ENCODE assay signal across 29 cellular contexts in genomic region chr9:87564706-87565335, GRCh38.
DNase-seq lines count a peak whose midpoint lies in the region; ATAC-seq, FAIRE-seq and TF ChIP-seq lines count a peak whose summit lies in the region.
"Had no signal": no experiment of that assay in that cellular context is flagged by ENCODE, and none has a peak within 500 bp of the region (broad histone marks: within the 10 kb centered on the region; RNA-seq: fewer than 3 reads in every experiment).

No MANE protein-coding gene starts in this region.

- no peaks in the 10 kb centered on the region for H3K36me3 ChIP-seq in sigmoid colon
- H3K36me3 ChIP-seq: BLaER1, gastrocnemius medialis, left lung, right atrium auricular region had no signal

- no peak for TF ChIP-seq POLR2A in sigmoid colon (IDR thresholded peaks at IDR 0.05)

- no peaks in the 10 kb centered on the region for H3K27me3 ChIP-seq in sigmoid colon
- H3K27me3 ChIP-seq: BLaER1, gastrocnemius medialis, left lung, right atrium auricular region had no signal

- H3K9me3 Mint-ChIP-seq in brain = peaks cover 0 to 3% (median 0%) of the 10 kb centered on the region in 5 experiments
- H3K9me3 Mint-ChIP-seq: activated naive CD8-positive, alpha-beta T cell treated with anti-CD3 and anti-CD28 coated beads for 36 hours; T-helper 1 cell treated with Interleukin-12 subunit alpha and Interleukin-12 subunit beta and Interleukin-4 antibody, amounts not matched to agents 30 μg/mL and 1 μg/mL, for 36 hours had no signal

- WGBS in sigmoid colon, 2 donors = 84 to 85% methylated on average over 8 of the region's 8 CpGs

- DNase-seq in M059J (ENCODE audit: low read depth) = peak; percentile 79
- peak; percentile 60 for DNase-seq in medulla oblongata (ENCODE audit: extremely low spot score)
- DNase-seq in sigmoid colon = no peak
- no peak for DNase-seq in RCC 7860 (ENCODE audit: low spot score)
- DNase-seq in globus pallidus (ENCODE audit: low spot score) = no peak
- DNase-seq in NCI-H1417 (lab: John Stamatoyannopoulos, UW) = no peak
- DNase-seq: activated CD4-positive, alpha-beta T cell treated with anti-CD3 and anti-CD28 coated beads for 36 hours; activated effector memory CD4-positive, alpha-beta T cell treated with anti-CD3 and anti-CD28 coated beads, Interleukin-2, amount 50 U/mL, for 16 hours; activated naive CD8-positive, alpha-beta T cell treated with anti-CD3 and anti-CD28 coated beads for 36 hours; activated T-cell treated with anti-CD3 and anti-CD28 coated beads, Interleukin-2, amount 50 U/mL, for 1 hour; aorta; caudate nucleus; gastrocnemius medialis; left lung; naive thymus-derived CD4-positive, alpha-beta T cell; NCI-H2081 treated with DMSO at 0.1 percent for 48 hours; NCI-H446; NCI-H774; stimulated activated CD4-positive, alpha-beta T cell treated with anti-CD3 and anti-CD28 coated beads, Interleukin-4, amount 100 ng/mL, for 1 hour had no signal

- H3K9me3 ChIP-seq in sigmoid colon = no peaks in the 10 kb centered on the region
- H3K9me3 ChIP-seq: BLaER1, gastrocnemius medialis, left lung, right atrium auricular region had no signal

- no peak overlapping the region for H3K4me3 Mint-ChIP-seq in brain
- H3K4me3 Mint-ChIP-seq: activated CD4-positive, alpha-beta T cell treated with anti-CD3 and anti-CD28 coated beads for 36 hours; activated naive CD8-positive, alpha-beta T cell treated with anti-CD3 and anti-CD28 coated beads for 36 hours; naive thymus-derived CD4-positive, alpha-beta T cell; T-helper 1 cell treated with Interleukin-12 subunit alpha and Interleukin-12 subunit beta and Interleukin-4 antibody, amounts not matched to agents 30 μg/mL and 1 μg/mL, for 36 hours had no signal

- peaks cover 71% of the 10 kb centered on the region for H3K4me1 Mint-ChIP-seq in brain
- H3K4me1 Mint-ChIP-seq: activated naive CD8-positive, alpha-beta T cell treated with anti-CD3 and anti-CD28 coated beads for 36 hours had no signal

- FAIRE-seq in RCC 7860 (lab: Jason Lieb, UNC) = no peak
- FAIRE-seq: D721Med, GM12891, H54, urothelium cell line had no signal

- H3K27ac Mint-ChIP-seq in brain = peak overlapping the region in 4 of 5 experiments; percentile 48 to 76 (median 58)
- H3K27ac Mint-ChIP-seq: activated CD4-positive, alpha-beta T cell treated with anti-CD3 and anti-CD28 coated beads for 36 hours; activated naive CD8-positive, alpha-beta T cell treated with anti-CD3 and anti-CD28 coated beads for 36 hours; naive thymus-derived CD4-positive, alpha-beta T cell; T-helper 1 cell treated with Interleukin-12 subunit alpha and Interleukin-12 subunit beta and Interleukin-4 antibody, amounts not matched to agents 30 μg/mL and 1 μg/mL, for 36 hours had no signal

- H3K4me3 ChIP-seq in sigmoid colon = no peak overlapping the region
- H3K4me3 ChIP-seq: BLaER1, gastrocnemius medialis, left lung, right atrium auricular region had no signal

- H3K36me3 Mint-ChIP-seq in brain = peaks cover 43% of the 10 kb centered on the region
- H3K36me3 Mint-ChIP-seq: activated naive CD8-positive, alpha-beta T cell treated with anti-CD3 and anti-CD28 coated beads for 36 hours had no signal

- H3K27ac ChIP-seq in sigmoid colon = peak overlapping the region; percentile 30 to 79 (median 70)
- H3K27ac ChIP-seq: BLaER1, gastrocnemius medialis, right atrium auricular region, RWPE1 had no signal

- intact Hi-C loops in sigmoid colon (cut with DNase I) = no loop called here

- no peak for ATAC-seq in GM19452 (IDR thresholded peaks at IDR 0.05; ENCODE audit: unreplicated experiment)
- ATAC-seq: activated CD4-positive, alpha-beta T cell treated with anti-CD3 and anti-CD28 coated beads for 36 hours; gastrocnemius medialis; naive thymus-derived CD4-positive, alpha-beta T cell had no signal

- no peak for TF ChIP-seq CTCF in brain (conservative IDR thresholded peaks at IDR 0.05)
- no peak for TF ChIP-seq CTCF in sigmoid colon (IDR thresholded peaks at IDR 0.05)

- H3K27me3 Mint-ChIP-seq in brain = no peaks in the 10 kb centered on the region
- H3K27me3 Mint-ChIP-seq: activated naive CD8-positive, alpha-beta T cell treated with anti-CD3 and anti-CD28 coated beads for 36 hours had no signal

- TF ChIP-seq EP300 in sigmoid colon (IDR thresholded peaks at IDR 0.05) = no peak

- peaks cover 0 to 92% (median 74%) of the 10 kb centered on the region in 4 donors for H3K4me1 ChIP-seq in sigmoid colon
- H3K4me1 ChIP-seq: gastrocnemius medialis had no signal

Comparison
In these comparisons a context has a peak if more than half of its experiments do, and no peak if none do; other contexts are left out.
1. DNase-seq: peak in M059J (single experiment) and medulla oblongata (single experiment); none in sigmoid colon (single experiment), RCC 7860 (single experiment), globus pallidus (single experiment) and NCI-H1417 (0 of 3).